Comparison of ENCODE assay signal across 17 cellular contexts in the genomic region with DNA sequence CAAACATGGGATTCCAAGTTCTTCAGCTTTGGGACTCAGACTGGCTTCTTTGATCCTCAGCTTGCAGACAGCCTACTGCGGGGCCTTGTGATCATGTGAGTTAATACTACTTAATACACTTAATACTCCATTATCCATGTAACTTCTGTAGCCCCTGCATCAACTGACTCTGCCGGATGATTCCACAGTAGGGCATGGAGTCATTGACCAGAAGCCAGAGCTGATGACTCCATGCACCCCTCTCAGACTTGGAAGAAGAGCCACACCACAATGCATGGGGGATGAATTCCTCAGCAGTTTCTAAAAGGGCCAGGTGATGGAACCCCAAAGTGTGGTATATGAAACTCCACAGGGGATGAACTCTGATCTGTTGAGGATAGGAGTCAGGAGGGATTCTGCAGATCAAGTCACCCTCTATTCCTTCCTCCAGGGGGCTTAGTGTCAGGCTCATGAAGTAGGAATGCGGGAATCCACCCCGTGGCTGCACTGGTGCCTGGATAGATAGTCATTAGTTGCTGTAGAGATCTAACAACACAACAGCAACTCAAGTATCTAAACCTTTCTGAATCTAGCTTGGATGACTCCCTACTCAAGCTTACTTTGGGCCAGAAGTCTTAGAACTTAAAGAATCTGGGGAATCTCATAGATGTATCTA.
A peak's percentile ranks its signal among the peaks of the same experiment; 100 is the strongest.
DNase-seq lines count a peak whose midpoint lies in the region; ATAC-seq and TF ChIP-seq lines count a peak whose summit lies in the region.
"Had no signal": no experiment of that assay in that cellular context is flagged by ENCODE, and none has a peak within 500 bp of the region (broad histone marks: within the 10 kb centered on the region; RNA-seq: fewer than 3 reads in every experiment).

No MANE protein-coding gene starts in this region.

- no CpG with 5 or more reads among the region's 4 CpGs for WGBS in trophoblast cell (ENCODE audit: extremely low coverage, insufficient coverage, insufficient read length)

- H3K36me3 Mint-ChIP-seq in HFFc6 (ENCODE audit: low read depth): no peaks in the 10 kb centered on the region
- H3K36me3 Mint-ChIP-seq in activated CD8-positive, alpha-beta memory T cell treated with anti-CD3 and anti-CD28 coated beads, Interleukin-2, amount 10 ng/mL, durations not matched to agents 7 days and 5 days: no peaks in the 10 kb centered on the region

- no peak overlapping the region for H3K4ac ChIP-seq in trophoblast cell (ENCODE audit: low read depth, low read length)

- H3K27ac ChIP-seq in coronary artery: no peak overlapping the region
- no peak overlapping the region for H3K27ac ChIP-seq in trophoblast cell (ENCODE audit: low read depth, low read length)
- H3K27ac ChIP-seq in left lung: no peak overlapping the region
- H3K27ac ChIP-seq: SJSA1 had no signal

- no peak overlapping the region for H3K14ac ChIP-seq in trophoblast cell (ENCODE audit: low read length)

- no peak overlapping the region for H3K23ac ChIP-seq in trophoblast cell (ENCODE audit: low read length)

- DNase-seq in AG08395 (ENCODE audit: low spot score): peak; percentile 25
- DNase-seq in HFFc6: peak; percentile 25
- DNase-seq in coronary artery (ENCODE audit: low spot score): peak; percentile 46
- peak; percentile 14 to 42 for DNase-seq in trophoblast cell
- DNase-seq in NCI-H1092 (lab: John Stamatoyannopoulos, UW): no peak
- DNase-seq in activated CD8-positive, alpha-beta memory T cell treated with anti-CD3 and anti-CD28 coated beads, Interleukin-2, amount 10 ng/mL, durations not matched to agents 7 days and 5 days: no peak
- DNase-seq in left lung: no peak
- DNase-seq: AML-193, Caco-2, IMR-90, Kasumi-1, NCI-H1417 treated with DMSO at 0.1 percent for 48 hours, NCI-H2029 treated with DMSO at 0.1 percent for 48 hours, NCI-H526, PC-3 had no signal

- no peak overlapping the region for H2BK5ac ChIP-seq in trophoblast cell (ENCODE audit: low read depth, low read length, poor library complexity)

- H3K27me3 ChIP-seq in trophoblast cell (ENCODE audit: insufficient read depth, low read length) (no peaks in the 10 kb centered on the region), left lung (no peaks in the 10 kb centered on the region)
- H3K27me3 ChIP-seq: SJSA1 had no signal

- ATAC-seq in HG02840 (IDR thresholded peaks at IDR 0.05; ENCODE audit: low FRiP score, unreplicated experiment): no peak
- no peak for ATAC-seq in activated CD8-positive, alpha-beta memory T cell treated with anti-CD3 and anti-CD28 coated beads, Interleukin-2, amount 10 ng/mL, durations not matched to agents 7 days and 5 days
- no peak for ATAC-seq in left lung
- ATAC-seq: PC-3 had no signal

- H2AK5ac ChIP-seq in trophoblast cell (ENCODE audit: low read length): no peak overlapping the region

- no peak overlapping the region for H2BK120ac ChIP-seq in trophoblast cell (ENCODE audit: insufficient read depth, low read length, poor library complexity)

- H3K9me3 Mint-ChIP-seq in HFFc6: peaks cover 5% of the 10 kb centered on the region
- H3K9me3 Mint-ChIP-seq in activated CD8-positive, alpha-beta memory T cell treated with anti-CD3 and anti-CD28 coated beads, Interleukin-2, amount 10 ng/mL, durations not matched to agents 7 days and 5 days (ENCODE audit: low read depth): no peaks in the 10 kb centered on the region

- H3K4me3 ChIP-seq in coronary artery (no peak overlapping the region), trophoblast cell (ENCODE audit: low read depth, low read length) (no peak overlapping the region), left lung (no peak overlapping the region)
- H3K4me3 ChIP-seq: SJSA1 had no signal

- H2AFZ ChIP-seq in trophoblast cell (ENCODE audit: insufficient read depth, low read length, poor library complexity): no peak overlapping the region

- peak; percentile 32; the same call in 1 of the 2 replicates for TF ChIP-seq CTCF in HFFc6 (IDR thresholded peaks at IDR 0.05)
- no peak for TF ChIP-seq CTCF in coronary artery (IDR thresholded peaks at IDR 0.05)
- no peak for TF ChIP-seq CTCF in left lung (IDR thresholded peaks at IDR 0.05)

- no peaks in the 10 kb centered on the region for H3K79me2 ChIP-seq in trophoblast cell (ENCODE audit: control insufficient read depth, insufficient read depth, low read length, poor library complexity)

- H3K18ac ChIP-seq in trophoblast cell (ENCODE audit: low read length): no peak overlapping the region

- H3K9me3 ChIP-seq in trophoblast cell (ENCODE audit: insufficient read depth, low read depth, low read length) (peaks cover 2% of the 10 kb centered on the region), left lung (no peaks in the 10 kb centered on the region)
- H3K9me3 ChIP-seq: Caco-2, SJSA1 had no signal

- no peak overlapping the region for H3K27ac Mint-ChIP-seq in HFFc6
- no peak overlapping the region for H3K27ac Mint-ChIP-seq in activated CD8-positive, alpha-beta memory T cell treated with anti-CD3 and anti-CD28 coated beads, Interleukin-2, amount 10 ng/mL, durations not matched to agents 7 days and 5 days

- H2BK12ac ChIP-seq in trophoblast cell (ENCODE audit: low read length): no peak overlapping the region

- no peak overlapping the region for H4K91ac ChIP-seq in trophoblast cell (ENCODE audit: low read depth, low read length)

- H3K4me1 ChIP-seq in trophoblast cell (ENCODE audit: control insufficient read depth in 1 of 2, insufficient read depth in 2 of 2, low read length in 2 of 2) (no peaks in the 10 kb centered on the region), left lung (no peaks in the 10 kb centered on the region)
- H3K4me1 ChIP-seq: Caco-2, SJSA1 had no signal

- H4K8ac ChIP-seq in trophoblast cell (ENCODE audit: low read depth, low read length): no peak overlapping the region

- H3K79me1 ChIP-seq in trophoblast cell (ENCODE audit: low read length): no peaks in the 10 kb centered on the region

- H3K36me3 ChIP-seq in trophoblast cell (ENCODE audit: control insufficient read depth in 1 of 2, insufficient read depth in 2 of 2, low read length in 2 of 2) (no peaks in the 10 kb centered on the region), left lung (no peaks in the 10 kb centered on the region)
- H3K36me3 ChIP-seq: SJSA1 had no signal

- intact Hi-C loops in left lung (cut with DNase I): no loop called here

- H4K12ac ChIP-seq in trophoblast cell (ENCODE audit: low read depth, low read length): no peak overlapping the region

- no peak overlapping the region for H3K4me2 ChIP-seq in trophoblast cell (ENCODE audit: low read length)

- no peak overlapping the region for H3K9ac ChIP-seq in trophoblast cell (ENCODE audit: low read length)

- peaks cover 4% of the 10 kb centered on the region for H3K4me1 Mint-ChIP-seq in HFFc6 (ENCODE audit: low read depth)
- H3K4me1 Mint-ChIP-seq in activated CD8-positive, alpha-beta memory T cell treated with anti-CD3 and anti-CD28 coated beads, Interleukin-2, amount 10 ng/mL, durations not matched to agents 7 days and 5 days: peaks cover 4% of the 10 kb centered on the region

- no peak overlapping the region for H3K4me3 Mint-ChIP-seq in HFFc6
- no peak overlapping the region for H3K4me3 Mint-ChIP-seq in activated CD8-positive, alpha-beta memory T cell treated with anti-CD3 and anti-CD28 coated beads, Interleukin-2, amount 10 ng/mL, durations not matched to agents 7 days and 5 days

- CTCF ChIA-PET in activated CD8-positive, alpha-beta memory T cell treated with anti-CD3 and anti-CD28 coated beads, Interleukin-2, amount 10 ng/mL, durations not matched to agents 7 days and 5 days (lab: Charles Lee): interaction anchor here (1.7 to 2.8 kb wide), 2 partner anchors 10 to 343 kb away, joined by 5 to 27 read pairs; no protein-coding TSS in a partner anchor

- peaks cover 29% of the 10 kb centered on the region for H3K27me3 Mint-ChIP-seq in HFFc6 (ENCODE audit: insufficient read depth)
- peaks cover 32% of the 10 kb centered on the region for H3K27me3 Mint-ChIP-seq in activated CD8-positive, alpha-beta memory T cell treated with anti-CD3 and anti-CD28 coated beads, Interleukin-2, amount 10 ng/mL, durations not matched to agents 7 days and 5 days

Comparison
In these comparisons a context has a peak if more than half of its experiments do, and no peak if none do; other contexts are left out.
1. DNase-seq: peak in AG08395 (single experiment), HFFc6 (single experiment), coronary artery (single experiment) and trophoblast cell (2 of 2); none in NCI-H1092 (single experiment), activated CD8-positive, alpha-beta memory T cell treated with anti-CD3 and anti-CD28 coated beads, Interleukin-2, amount 10 ng/mL, durations not matched to agents 7 days and 5 days (single experiment) and left lung (0 of 2).